Comparison of ENCODE assay signal across 19 cellular contexts in the genomic region with DNA sequence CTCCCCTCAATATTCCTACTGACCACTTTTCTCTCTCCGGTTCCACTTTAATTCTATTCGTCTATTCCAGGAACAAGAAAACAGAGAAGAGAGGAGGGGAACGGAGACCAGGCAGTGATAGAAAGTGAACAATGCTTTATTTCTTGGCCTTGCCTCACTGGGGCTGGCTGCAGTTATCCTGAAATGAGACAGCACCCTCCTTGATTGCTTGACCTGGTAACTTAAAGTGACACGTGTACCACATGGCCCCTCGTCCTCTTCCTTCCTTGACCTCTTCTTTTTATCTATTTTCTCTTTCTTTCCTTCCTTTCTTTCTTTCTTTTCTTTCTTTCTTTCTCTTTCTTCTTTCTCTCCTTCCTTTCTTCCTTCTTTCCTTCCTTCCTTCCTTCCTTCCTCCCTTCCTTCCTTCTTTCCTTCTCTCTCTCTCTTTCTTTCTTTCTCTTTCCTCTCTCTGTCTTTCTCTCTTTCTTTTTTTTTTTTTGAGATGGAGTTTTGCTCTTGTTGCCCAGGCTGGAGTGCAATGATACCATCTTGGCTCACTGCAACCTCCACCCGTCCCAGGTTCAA.
"Had no signal": no experiment of that assay in that cellular context is flagged by ENCODE, and none has a peak within 500 bp of the region (broad histone marks: within the 10 kb centered on the region; RNA-seq: fewer than 3 reads in every experiment).

No MANE protein-coding gene starts in this region.

- H3K27ac Mint-ChIP-seq: effector memory CD8-positive, alpha-beta T cell; memory B cell; nephron; progenitor cell of endocrine pancreas; stimulated activated memory B cell treated with anti-CD40 and anti-IgM and Interleukin-4, amounts not matched to agents 10 μg/mL and 1 μg/mL and 100 μg/mL, for 72 hours; stimulated activated naive CD8-positive, alpha-beta T cell treated with anti-CD3 and anti-CD28 coated beads, Interleukin-15, Interleukin-2, amounts not matched to agents 100 ng/mL and 50 ng/mL, for 24 hours had no signal

- FAIRE-seq: kidney, pancreas had no signal

- H3K9me3 Mint-ChIP-seq: effector memory CD8-positive, alpha-beta T cell; memory B cell; naive B cell; nephron; stimulated activated memory B cell treated with anti-CD40 and anti-IgM and Interleukin-4, amounts not matched to agents 10 μg/mL and 1 μg/mL and 100 μg/mL, for 72 hours; stimulated activated naive CD8-positive, alpha-beta T cell treated with anti-CD3 and anti-CD28 coated beads, Interleukin-15, Interleukin-2, amounts not matched to agents 100 ng/mL and 50 ng/mL, for 24 hours had no signal

- H3K4me3 Mint-ChIP-seq: effector memory CD8-positive, alpha-beta T cell; memory B cell; naive B cell; nephron; stimulated activated memory B cell treated with anti-CD40 and anti-IgM and Interleukin-4, amounts not matched to agents 10 μg/mL and 1 μg/mL and 100 μg/mL, for 72 hours; stimulated activated naive CD8-positive, alpha-beta T cell treated with anti-CD3 and anti-CD28 coated beads, Interleukin-15, Interleukin-2, amounts not matched to agents 100 ng/mL and 50 ng/mL, for 24 hours had no signal

- H3K27me3 ChIP-seq: esophagus muscularis mucosa, gastroesophageal sphincter, pancreas, right lobe of liver, testis, tibial nerve, upper lobe of right lung, vagina had no signal

- H3K36me3 ChIP-seq: esophagus muscularis mucosa, gastroesophageal sphincter, left ventricle myocardium inferior, lower lobe of right lung, pancreas, right lobe of liver, tibial nerve, upper lobe of right lung, vagina had no signal

- H3K9me3 ChIP-seq: esophagus muscularis mucosa, gastroesophageal sphincter, left ventricle myocardium inferior, lower lobe of right lung, pancreas, right lobe of liver, testis, tibial nerve, upper lobe of right lung, vagina had no signal

- H3K4me3 ChIP-seq: left ventricle myocardium inferior, lower lobe of right lung, pancreas, right lobe of liver, testis, tibial nerve, upper lobe of right lung, vagina had no signal

- H3K36me3 Mint-ChIP-seq: memory B cell; naive B cell; stimulated activated memory B cell treated with anti-CD40 and anti-IgM and Interleukin-4, amounts not matched to agents 10 μg/mL and 1 μg/mL and 100 μg/mL, for 72 hours had no signal

- H3K4me1 ChIP-seq: lower lobe of right lung, pancreas, right lobe of liver, upper lobe of right lung, vagina had no signal

- H3K27ac ChIP-seq: epithelial cell of prostate, esophagus muscularis mucosa, gastroesophageal sphincter, left ventricle myocardium inferior, lower lobe of right lung, pancreas, right lobe of liver, testis, tibial nerve, upper lobe of right lung, vagina had no signal
